1 cellular context compared by ENCODE assay signal in the genomic region with DNA sequence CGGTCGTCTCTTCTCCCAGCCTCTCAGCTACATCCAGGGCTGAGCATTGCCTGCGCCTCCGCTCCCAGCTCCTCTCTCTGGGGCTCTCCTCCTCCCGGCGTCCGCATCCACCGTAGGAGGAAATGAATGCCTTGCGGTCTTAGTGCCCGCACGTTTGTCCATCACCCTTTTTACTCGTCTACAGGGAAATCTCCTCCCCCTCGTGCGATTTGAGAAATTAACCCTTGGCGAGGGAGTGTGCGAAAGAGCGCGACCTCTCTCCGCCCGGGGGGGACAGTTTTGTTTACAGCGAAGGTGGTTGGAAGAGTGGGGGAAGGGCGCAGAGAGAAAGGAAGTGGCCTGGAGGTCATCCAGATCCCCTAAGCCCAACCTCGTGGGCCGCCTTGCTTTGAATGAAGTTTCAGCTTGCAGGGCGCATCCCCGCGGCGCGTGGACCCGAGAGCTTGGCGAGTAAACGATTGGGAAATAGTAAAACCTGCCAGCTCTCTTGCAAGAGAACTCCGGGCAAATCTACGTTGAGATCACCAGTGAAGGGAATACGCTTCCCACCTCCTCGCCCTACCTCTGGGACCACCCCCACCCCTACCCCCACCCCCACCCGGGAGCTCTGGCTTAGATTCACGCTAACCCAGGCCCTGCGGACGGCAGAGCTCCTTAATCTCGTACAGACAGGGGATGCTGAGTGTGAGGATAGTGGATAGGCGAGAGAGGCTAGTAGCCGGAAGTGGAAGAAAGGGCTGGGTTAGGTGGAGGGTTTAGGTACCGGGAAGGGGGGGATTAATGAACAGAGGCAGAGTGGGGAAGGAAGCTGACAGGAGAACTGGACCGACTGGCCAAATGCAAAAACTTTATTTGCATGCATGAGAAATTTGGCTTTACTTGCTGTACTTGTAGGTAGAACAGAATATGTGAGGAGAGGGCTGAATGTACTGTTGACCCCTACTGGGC.
TF ChIP-seq lines count a peak whose summit lies in the region.

A gene with protein sequence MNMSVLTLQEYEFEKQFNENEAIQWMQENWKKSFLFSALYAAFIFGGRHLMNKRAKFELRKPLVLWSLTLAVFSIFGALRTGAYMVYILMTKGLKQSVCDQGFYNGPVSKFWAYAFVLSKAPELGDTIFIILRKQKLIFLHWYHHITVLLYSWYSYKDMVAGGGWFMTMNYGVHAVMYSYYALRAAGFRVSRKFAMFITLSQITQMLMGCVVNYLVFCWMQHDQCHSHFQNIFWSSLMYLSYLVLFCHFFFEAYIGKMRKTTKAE (minus strand): TSS at position 144 of the 948 bp plus-strand sequence. CDS start 280 bp downstream, outside the sequence.

TF ChIP-seq in HepG2, 621 proteins besides CTCF, POLR2A, EP300 and RAD21 (continued from another document and continues in another):
- TF ChIP-seq CHD4 (IDR thresholded peaks at IDR 0.05; ENCODE audit: borderline replicate concordance, low read length) (no peak), STAG1 (CRISPR knock-in tag; IDR thresholded peaks at IDR 0.05) (no peak), FOXJ3 (CRISPR knock-in tag; IDR thresholded peaks at IDR 0.05; ENCODE audit: borderline replicate concordance) (peak; percentile 68; the same call in 1 of the 2 replicates), ADNP (CRISPR knock-in tag; IDR thresholded peaks at IDR 0.05) (no peak), CEBPB (IDR thresholded peaks at IDR 0.05; ENCODE audit: borderline replicate concordance, low read depth, low read length) (peak; percentile 86; the same call in 1 of the 2 replicates), GATAD2A (CRISPR knock-in tag; IDR thresholded peaks at IDR 0.05) (peak; percentile 84), ZNF644 (CRISPR knock-in tag; IDR thresholded peaks at IDR 0.05; ENCODE audit: low read depth) (0 out of 2 replicates have a peak, but pooled peaks have one; percentile 31), EHMT2 (IDR thresholded peaks at IDR 0.05; ENCODE audit: borderline replicate concordance, low read depth, low read length) (no peak), TAF1 (CRISPR knock-in tag; IDR thresholded peaks at IDR 0.05) (peak; percentile 58), ZNF224 (CRISPR knock-in tag; IDR thresholded peaks at IDR 0.05) (no peak), CENPX (CRISPR knock-in tag; IDR thresholded peaks at IDR 0.05) (no peak), RAD51 (IDR thresholded peaks at IDR 0.05; ENCODE audit: borderline replicate concordance) (no peak), MAFF (IDR thresholded peaks at IDR 0.05; ENCODE audit: low read depth, low read length) (no peak), GTF2F1 (IDR thresholded peaks at IDR 0.05; ENCODE audit: low read length) (no peak), KDM5A (IDR thresholded peaks at IDR 0.05; ENCODE audit: borderline replicate concordance, low read length) (peak; percentile 38; the same call in 1 of the 2 replicates), MLLT10 (CRISPR knock-in tag; IDR thresholded peaks at IDR 0.05) (no peak), TCF7 (IDR thresholded peaks at IDR 0.05; ENCODE audit: low read depth) (no peak), ZBTB42 (CRISPR knock-in tag; IDR thresholded peaks at IDR 0.05) (no peak)
- TF ChIP-seq, protein P1, sequence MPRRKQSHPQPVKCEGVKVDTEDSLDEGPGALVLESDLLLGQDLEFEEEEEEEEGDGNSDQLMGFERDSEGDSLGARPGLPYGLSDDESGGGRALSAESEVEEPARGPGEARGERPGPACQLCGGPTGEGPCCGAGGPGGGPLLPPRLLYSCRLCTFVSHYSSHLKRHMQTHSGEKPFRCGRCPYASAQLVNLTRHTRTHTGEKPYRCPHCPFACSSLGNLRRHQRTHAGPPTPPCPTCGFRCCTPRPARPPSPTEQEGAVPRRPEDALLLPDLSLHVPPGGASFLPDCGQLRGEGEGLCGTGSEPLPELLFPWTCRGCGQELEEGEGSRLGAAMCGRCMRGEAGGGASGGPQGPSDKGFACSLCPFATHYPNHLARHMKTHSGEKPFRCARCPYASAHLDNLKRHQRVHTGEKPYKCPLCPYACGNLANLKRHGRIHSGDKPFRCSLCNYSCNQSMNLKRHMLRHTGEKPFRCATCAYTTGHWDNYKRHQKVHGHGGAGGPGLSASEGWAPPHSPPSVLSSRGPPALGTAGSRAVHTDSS (CRISPR knock-in tag; conservative IDR thresholded peaks at IDR 0.05): no peak
- TF ChIP-seq, protein P2, sequence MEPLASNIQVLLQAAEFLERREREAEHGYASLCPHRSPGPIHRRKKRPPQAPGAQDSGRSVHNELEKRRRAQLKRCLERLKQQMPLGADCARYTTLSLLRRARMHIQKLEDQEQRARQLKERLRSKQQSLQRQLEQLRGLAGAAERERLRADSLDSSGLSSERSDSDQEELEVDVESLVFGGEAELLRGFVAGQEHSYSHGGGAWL (CRISPR knock-in tag; IDR thresholded peaks at IDR 0.05): peak; percentile 66; the same call in 1 of the 2 replicates
- TF ChIP-seq, protein P3, sequence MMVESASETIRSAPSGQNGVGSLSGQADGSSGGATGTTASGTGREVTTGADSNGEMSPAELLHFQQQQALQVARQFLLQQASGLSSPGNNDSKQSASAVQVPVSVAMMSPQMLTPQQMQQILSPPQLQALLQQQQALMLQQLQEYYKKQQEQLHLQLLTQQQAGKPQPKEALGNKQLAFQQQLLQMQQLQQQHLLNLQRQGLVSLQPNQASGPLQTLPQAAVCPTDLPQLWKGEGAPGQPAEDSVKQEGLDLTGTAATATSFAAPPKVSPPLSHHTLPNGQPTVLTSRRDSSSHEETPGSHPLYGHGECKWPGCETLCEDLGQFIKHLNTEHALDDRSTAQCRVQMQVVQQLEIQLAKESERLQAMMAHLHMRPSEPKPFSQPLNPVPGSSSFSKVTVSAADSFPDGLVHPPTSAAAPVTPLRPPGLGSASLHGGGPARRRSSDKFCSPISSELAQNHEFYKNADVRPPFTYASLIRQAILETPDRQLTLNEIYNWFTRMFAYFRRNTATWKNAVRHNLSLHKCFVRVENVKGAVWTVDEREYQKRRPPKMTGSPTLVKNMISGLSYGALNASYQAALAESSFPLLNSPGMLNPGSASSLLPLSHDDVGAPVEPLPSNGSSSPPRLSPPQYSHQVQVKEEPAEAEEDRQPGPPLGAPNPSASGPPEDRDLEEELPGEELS (CRISPR knock-in tag; IDR thresholded peaks at IDR 0.05): peak; percentile 92
- TF ChIP-seq, protein P4, sequence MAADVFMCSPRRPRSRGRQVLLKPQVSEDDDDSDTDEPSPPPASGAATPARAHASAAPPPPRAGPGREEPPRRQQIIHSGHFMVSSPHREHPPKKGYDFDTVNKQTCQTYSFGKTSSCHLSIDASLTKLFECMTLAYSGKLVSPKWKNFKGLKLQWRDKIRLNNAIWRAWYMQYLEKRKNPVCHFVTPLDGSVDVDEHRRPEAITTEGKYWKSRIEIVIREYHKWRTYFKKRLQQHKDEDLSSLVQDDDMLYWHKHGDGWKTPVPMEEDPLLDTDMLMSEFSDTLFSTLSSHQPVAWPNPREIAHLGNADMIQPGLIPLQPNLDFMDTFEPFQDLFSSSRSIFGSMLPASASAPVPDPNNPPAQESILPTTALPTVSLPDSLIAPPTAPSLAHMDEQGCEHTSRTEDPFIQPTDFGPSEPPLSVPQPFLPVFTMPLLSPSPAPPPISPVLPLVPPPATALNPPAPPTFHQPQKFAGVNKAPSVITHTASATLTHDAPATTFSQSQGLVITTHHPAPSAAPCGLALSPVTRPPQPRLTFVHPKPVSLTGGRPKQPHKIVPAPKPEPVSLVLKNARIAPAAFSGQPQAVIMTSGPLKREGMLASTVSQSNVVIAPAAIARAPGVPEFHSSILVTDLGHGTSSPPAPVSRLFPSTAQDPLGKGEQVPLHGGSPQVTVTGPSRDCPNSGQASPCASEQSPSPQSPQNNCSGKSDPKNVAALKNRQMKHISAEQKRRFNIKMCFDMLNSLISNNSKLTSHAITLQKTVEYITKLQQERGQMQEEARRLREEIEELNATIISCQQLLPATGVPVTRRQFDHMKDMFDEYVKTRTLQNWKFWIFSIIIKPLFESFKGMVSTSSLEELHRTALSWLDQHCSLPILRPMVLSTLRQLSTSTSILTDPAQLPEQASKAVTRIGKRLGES (CRISPR knock-in tag; IDR thresholded peaks at IDR 0.05; ENCODE audit: borderline replicate concordance): peak; percentile 65; the same call in 1 of the 2 replicates
- TF ChIP-seq, protein P5, sequence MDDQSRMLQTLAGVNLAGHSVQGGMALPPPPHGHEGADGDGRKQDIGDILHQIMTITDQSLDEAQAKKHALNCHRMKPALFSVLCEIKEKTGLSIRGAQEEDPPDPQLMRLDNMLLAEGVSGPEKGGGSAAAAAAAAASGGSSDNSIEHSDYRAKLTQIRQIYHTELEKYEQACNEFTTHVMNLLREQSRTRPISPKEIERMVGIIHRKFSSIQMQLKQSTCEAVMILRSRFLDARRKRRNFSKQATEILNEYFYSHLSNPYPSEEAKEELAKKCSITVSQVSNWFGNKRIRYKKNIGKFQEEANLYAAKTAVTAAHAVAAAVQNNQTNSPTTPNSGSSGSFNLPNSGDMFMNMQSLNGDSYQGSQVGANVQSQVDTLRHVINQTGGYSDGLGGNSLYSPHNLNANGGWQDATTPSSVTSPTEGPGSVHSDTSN (CRISPR knock-in tag; IDR thresholded peaks at IDR 0.05; ENCODE audit: borderline replicate concordance): no peak
- TF ChIP-seq, protein P6, sequence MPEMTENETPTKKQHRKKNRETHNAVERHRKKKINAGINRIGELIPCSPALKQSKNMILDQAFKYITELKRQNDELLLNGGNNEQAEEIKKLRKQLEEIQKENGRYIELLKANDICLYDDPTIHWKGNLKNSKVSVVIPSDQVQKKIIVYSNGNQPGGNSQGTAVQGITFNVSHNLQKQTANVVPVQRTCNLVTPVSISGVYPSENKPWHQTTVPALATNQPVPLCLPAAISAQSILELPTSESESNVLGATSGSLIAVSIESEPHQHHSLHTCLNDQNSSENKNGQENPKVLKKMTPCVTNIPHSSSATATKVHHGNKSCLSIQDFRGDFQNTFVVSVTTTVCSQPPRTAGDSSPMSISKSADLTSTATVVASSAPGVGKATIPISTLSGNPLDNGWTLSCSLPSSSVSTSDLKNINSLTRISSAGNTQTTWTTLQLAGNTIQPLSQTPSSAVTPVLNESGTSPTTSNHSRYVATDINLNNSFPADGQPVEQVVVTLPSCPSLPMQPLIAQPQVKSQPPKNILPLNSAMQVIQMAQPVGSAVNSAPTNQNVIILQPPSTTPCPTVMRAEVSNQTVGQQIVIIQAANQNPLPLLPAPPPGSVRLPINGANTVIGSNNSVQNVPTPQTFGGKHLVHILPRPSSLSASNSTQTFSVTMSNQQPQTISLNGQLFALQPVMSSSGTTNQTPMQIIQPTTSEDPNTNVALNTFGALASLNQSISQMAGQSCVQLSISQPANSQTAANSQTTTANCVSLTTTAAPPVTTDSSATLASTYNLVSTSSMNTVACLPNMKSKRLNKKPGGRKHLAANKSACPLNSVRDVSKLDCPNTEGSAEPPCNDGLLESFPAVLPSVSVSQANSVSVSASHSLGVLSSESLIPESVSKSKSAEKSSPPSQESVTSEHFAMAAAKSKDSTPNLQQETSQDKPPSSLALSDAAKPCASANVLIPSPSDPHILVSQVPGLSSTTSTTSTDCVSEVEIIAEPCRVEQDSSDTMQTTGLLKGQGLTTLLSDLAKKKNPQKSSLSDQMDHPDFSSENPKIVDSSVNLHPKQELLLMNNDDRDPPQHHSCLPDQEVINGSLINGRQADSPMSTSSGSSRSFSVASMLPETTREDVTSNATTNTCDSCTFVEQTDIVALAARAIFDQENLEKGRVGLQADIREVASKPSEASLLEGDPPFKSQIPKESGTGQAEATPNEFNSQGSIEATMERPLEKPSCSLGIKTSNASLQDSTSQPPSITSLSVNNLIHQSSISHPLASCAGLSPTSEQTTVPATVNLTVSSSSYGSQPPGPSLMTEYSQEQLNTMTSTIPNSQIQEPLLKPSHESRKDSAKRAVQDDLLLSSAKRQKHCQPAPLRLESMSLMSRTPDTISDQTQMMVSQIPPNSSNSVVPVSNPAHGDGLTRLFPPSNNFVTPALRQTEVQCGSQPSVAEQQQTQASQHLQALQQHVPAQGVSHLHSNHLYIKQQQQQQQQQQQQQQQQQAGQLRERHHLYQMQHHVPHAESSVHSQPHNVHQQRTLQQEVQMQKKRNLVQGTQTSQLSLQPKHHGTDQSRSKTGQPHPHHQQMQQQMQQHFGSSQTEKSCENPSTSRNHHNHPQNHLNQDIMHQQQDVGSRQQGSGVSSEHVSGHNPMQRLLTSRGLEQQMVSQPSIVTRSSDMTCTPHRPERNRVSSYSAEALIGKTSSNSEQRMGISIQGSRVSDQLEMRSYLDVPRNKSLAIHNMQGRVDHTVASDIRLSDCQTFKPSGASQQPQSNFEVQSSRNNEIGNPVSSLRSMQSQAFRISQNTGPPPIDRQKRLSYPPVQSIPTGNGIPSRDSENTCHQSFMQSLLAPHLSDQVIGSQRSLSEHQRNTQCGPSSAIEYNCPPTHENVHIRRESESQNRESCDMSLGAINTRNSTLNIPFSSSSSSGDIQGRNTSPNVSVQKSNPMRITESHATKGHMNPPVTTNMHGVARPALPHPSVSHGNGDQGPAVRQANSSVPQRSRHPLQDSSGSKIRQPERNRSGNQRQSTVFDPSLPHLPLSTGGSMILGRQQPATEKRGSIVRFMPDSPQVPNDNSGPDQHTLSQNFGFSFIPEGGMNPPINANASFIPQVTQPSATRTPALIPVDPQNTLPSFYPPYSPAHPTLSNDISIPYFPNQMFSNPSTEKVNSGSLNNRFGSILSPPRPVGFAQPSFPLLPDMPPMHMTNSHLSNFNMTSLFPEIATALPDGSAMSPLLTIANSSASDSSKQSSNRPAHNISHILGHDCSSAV (CRISPR knock-in tag; IDR thresholded peaks at IDR 0.05; ENCODE audit: borderline replicate concordance): no peak
- TF ChIP-seq, protein P7, sequence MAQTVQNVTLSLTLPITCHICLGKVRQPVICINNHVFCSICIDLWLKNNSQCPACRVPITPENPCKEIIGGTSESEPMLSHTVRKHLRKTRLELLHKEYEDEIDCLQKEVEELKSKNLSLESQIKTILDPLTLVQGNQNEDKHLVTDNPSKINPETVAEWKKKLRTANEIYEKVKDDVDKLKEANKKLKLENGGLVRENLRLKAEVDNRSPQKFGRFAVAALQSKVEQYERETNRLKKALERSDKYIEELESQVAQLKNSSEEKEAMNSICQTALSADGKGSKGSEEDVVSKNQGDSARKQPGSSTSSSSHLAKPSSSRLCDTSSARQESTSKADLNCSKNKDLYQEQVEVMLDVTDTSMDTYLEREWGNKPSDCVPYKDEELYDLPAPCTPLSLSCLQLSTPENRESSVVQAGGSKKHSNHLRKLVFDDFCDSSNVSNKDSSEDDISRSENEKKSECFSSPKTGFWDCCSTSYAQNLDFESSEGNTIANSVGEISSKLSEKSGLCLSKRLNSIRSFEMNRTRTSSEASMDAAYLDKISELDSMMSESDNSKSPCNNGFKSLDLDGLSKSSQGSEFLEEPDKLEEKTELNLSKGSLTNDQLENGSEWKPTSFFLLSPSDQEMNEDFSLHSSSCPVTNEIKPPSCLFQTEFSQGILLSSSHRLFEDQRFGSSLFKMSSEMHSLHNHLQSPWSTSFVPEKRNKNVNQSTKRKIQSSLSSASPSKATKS (CRISPR knock-in tag; IDR thresholded peaks at IDR 0.05): no peak
- TF ChIP-seq, protein P8, sequence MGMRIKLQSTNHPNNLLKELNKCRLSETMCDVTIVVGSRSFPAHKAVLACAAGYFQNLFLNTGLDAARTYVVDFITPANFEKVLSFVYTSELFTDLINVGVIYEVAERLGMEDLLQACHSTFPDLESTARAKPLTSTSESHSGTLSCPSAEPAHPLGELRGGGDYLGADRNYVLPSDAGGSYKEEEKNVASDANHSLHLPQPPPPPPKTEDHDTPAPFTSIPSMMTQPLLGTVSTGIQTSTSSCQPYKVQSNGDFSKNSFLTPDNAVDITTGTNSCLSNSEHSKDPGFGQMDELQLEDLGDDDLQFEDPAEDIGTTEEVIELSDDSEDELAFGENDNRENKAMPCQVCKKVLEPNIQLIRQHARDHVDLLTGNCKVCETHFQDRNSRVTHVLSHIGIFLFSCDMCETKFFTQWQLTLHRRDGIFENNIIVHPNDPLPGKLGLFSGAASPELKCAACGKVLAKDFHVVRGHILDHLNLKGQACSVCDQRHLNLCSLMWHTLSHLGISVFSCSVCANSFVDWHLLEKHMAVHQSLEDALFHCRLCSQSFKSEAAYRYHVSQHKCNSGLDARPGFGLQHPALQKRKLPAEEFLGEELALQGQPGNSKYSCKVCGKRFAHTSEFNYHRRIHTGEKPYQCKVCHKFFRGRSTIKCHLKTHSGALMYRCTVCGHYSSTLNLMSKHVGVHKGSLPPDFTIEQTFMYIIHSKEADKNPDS (CRISPR knock-in tag; IDR thresholded peaks at IDR 0.05): 0 out of 2 replicates have a peak, but pooled peaks have one; percentile 59
